Comparison of ENCODE assay signal across 8 cellular contexts in the genomic region with DNA sequence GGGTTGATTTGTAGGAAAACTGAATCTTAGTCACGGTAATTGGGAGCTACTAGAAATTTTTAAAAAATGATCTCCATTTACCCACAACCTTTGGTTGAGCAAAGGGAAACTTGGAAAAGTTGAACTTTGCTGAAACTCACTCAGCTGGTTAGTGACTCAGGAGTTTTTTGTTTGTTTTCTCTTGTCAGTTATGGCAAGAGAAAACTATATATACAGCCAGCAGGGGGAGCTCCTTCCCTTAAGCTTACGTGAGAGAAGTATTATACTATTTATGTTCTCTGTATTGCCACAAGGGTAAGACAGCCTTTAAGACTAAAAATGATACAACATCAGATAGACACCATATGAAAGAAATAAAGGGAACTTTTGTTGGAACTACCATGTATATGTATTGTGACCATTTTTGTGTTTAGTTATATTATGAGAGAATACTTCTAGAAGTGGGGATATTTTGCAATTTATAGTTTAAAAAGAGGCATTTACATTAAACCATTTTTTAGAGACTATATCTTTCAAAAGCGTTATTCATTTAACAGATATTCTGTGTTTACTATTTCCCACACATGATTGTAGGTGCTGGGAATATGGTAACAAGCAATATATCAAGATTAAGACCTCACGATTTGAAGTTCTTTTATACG. TPM values are rescaled to one million over a fixed set of nuclear protein-coding genes. Genes with fewer than 3 reads are reported as not detected.
DNase-seq lines count a peak whose midpoint lies in the region; ATAC-seq, FAIRE-seq and TF ChIP-seq lines count a peak whose summit lies in the region.

No MANE protein-coding gene starts in this region.

- H3K9me3 Mint-ChIP-seq in immature natural killer cell: no peaks in the 10 kb centered on the region

- no peaks in the 10 kb centered on the region for H3K27me3 ChIP-seq in body of pancreas

- POLR2A ChIA-PET in A549 (lab: Yijun Ruan, JAX): interaction anchor here (0.6 to 1.2 kb wide), 3 partner anchors 40 to 428 kb away, joined by 3 to 5 read pairs (median 3); no protein-coding TSS in a partner anchor

- peak; percentile 93 for TF ChIP-seq CTCF in A549 (IDR thresholded peaks at IDR 0.05)
- TF ChIP-seq CTCF in body of pancreas (IDR thresholded peaks at IDR 0.05): peak; percentile 46 to 95 (median 88)

- FAIRE-seq in A549 (lab: Jason Lieb, UNC): peak; percentile 99

- 30% methylated on average over 5 of the region's 5 CpGs for WGBS in A549 (ENCODE audit: missing lambda C conversion rate)
- 25 to 33% methylated on average over 5 of the region's 5 CpGs for WGBS in body of pancreas, 2 donors

- intact Hi-C loops in body of pancreas (cut with DNase I): no loop called here

- no peak for TF ChIP-seq EP300 in A549 (IDR thresholded peaks at IDR 0.05)

- H3K4me1 Mint-ChIP-seq in immature natural killer cell: peaks cover 0 to 3% of the 10 kb centered on the region in 2 donors

- CTCF ChIA-PET in A549 (lab: Yijun Ruan, JAX): interaction anchor here (0.8 to 5.2 kb wide), 23 partner anchors 9 to 514 kb away, joined by 3 to 33 read pairs (median 5); no protein-coding TSS in a partner anchor

- peak; percentile 74 to 81 for TF ChIP-seq RAD21 in A549 (conservative IDR thresholded peaks at IDR 0.05 in 1 of 2, IDR thresholded peaks at IDR 0.05 in 1 of 2)

- H3K27ac Mint-ChIP-seq in immature natural killer cell: no peak overlapping the region

- H3K27ac ChIP-seq in A549: peak overlapping the region; percentile 66 to 70; a peak in 5 of 6 replicates
- H3K27ac ChIP-seq in body of pancreas: peak overlapping the region in 1 of 4 donors; percentile 59

- H3K4me3 ChIP-seq in A549 (no peak overlapping the region), body of pancreas (no peak overlapping the region)

- DNase-seq in A549 (ENCODE audit: low read depth in 1 of 2, low spot score in 1 of 2): peak; percentile 91 to 96
- DNase-seq in NCI-H1436 treated with DMSO at 0.1 percent for 48 hours (lab: John Stamatoyannopoulos, UW): peak; percentile 60
- peak; percentile 49 for DNase-seq in SKM-1 treated with dmso at 0.1 percent for 144 hours (lab: John Stamatoyannopoulos, UW; ENCODE audit: unreplicated experiment)
- DNase-seq in body of pancreas: peak; percentile 65 to 92 (median 80)
- peak; percentile 54 to 68 (median 61) for DNase-seq in immature natural killer cell
- peak; percentile 46 for DNase-seq in stimulated activated CD4-positive, alpha-beta T cell treated with anti-CD3 and anti-CD28 coated beads, Interleukin-1b, Interleukin-23, amount 100 ng/mL, for 48 hours

- peak overlapping the region; percentile 55 for H3K4me2 ChIP-seq in A549

- no peak for TF ChIP-seq POLR2A in A549 (IDR thresholded peaks at IDR 0.05; ENCODE audit: low read length)
- no peak for TF ChIP-seq POLR2A in body of pancreas (IDR thresholded peaks at IDR 0.05)

- peaks cover 0 to 6% (median 0%) of the 10 kb centered on the region in 3 donors for H3K36me3 Mint-ChIP-seq in immature natural killer cell

- H3K4me1 ChIP-seq in A549 (peaks cover 24% of the 10 kb centered on the region), body of pancreas (peaks cover 11% of the 10 kb centered on the region)

- no peaks in the 10 kb centered on the region for H3K9me3 ChIP-seq in A549
- H3K9me3 ChIP-seq in body of pancreas: no peaks in the 10 kb centered on the region

- no peak overlapping the region for H3K4me3 Mint-ChIP-seq in immature natural killer cell

- peaks cover 6 to 8% (median 7%) of the 10 kb centered on the region in 3 donors for H3K27me3 Mint-ChIP-seq in immature natural killer cell (ENCODE audit: low read depth in 3 of 3)

- no peaks in the 10 kb centered on the region for H3K36me3 ChIP-seq in body of pancreas (replicated peaks in 1 of 2; ENCODE audit: insufficient read depth in 1 of 2, low read depth in 2 of 2)

- ATAC-seq in A549 (peak; percentile 89 to 95), GM18498 (IDR thresholded peaks at IDR 0.05; ENCODE audit: unreplicated experiment) (peak; percentile 72), HG02938 (IDR thresholded peaks at IDR 0.05; ENCODE audit: unreplicated experiment) (peak; percentile 77), body of pancreas (peak; percentile 94)

TF ChIP-seq in A549, 52 proteins besides CTCF, POLR2A, EP300 and RAD21:
- peak; percentile 79 for TF ChIP-seq NFE2L2 (conservative IDR thresholded peaks at IDR 0.05; ENCODE audit: low read length)
- no peak for TF ChIP-seq FOSL2 (IDR thresholded peaks at IDR 0.05)
- TF ChIP-seq FOSL2 (CRISPR knock-in tag; IDR thresholded peaks at IDR 0.05): peak; percentile 84
- peak; percentile 66 for TF ChIP-seq SMC3 (IDR thresholded peaks at IDR 0.05)
- no peak for TF ChIP-seq ATOH8 (CRISPR knock-in tag; IDR thresholded peaks at IDR 0.05; ENCODE audit: low read depth)
- TF ChIP-seq TFCP2L1 (CRISPR knock-in tag; IDR thresholded peaks at IDR 0.05): no peak
- TF ChIP-seq NR3C1 (IDR thresholded peaks at IDR 0.05): no peak
- TF ChIP-seq HEYL (CRISPR knock-in tag; IDR thresholded peaks at IDR 0.05): no peak
- no peak for TF ChIP-seq HOXB5 (CRISPR knock-in tag; IDR thresholded peaks at IDR 0.05)
- TF ChIP-seq GATA3 (IDR thresholded peaks at IDR 0.05; ENCODE audit: borderline replicate concordance): no peak
- TF ChIP-seq FOXS1 (CRISPR knock-in tag; IDR thresholded peaks at IDR 0.05): no peak
- peak; percentile 86 for TF ChIP-seq MAFK (IDR thresholded peaks at IDR 0.05; ENCODE audit: partially characterized antibody)
- TF ChIP-seq MAZ (IDR thresholded peaks at IDR 0.05; ENCODE audit: borderline replicate concordance, low read depth, low read length): no peak
- no peak for TF ChIP-seq ZFP36 (IDR thresholded peaks at IDR 0.05; ENCODE audit: borderline replicate concordance, partially characterized antibody)
- TF ChIP-seq BCL3 (IDR thresholded peaks at IDR 0.05): no peak; the same call in 2 of the 3 replicates
- TF ChIP-seq BHLHE40 (IDR thresholded peaks at IDR 0.05; ENCODE audit: low read depth, low read length): no peak
- TF ChIP-seq CEBPB (IDR thresholded peaks at IDR 0.05): 0 out of 4 replicates have a peak, but pooled peaks of 1 of the 2 experiments have one; percentile 14
- no peak for TF ChIP-seq EHMT2 (IDR thresholded peaks at IDR 0.05; ENCODE audit: low read depth)

RNA-seq across cellular contexts. Expression of gene TBC1D30, which starts 28.1 kb away (rescaled TPM):
- 3.5 and 4.4 TPM in 2 replicates for polyA plus RNA-seq in A549 (2011; rRNA removed)
- polyA plus RNA-seq in A549 (2012; cell fraction: cytosol; rRNA removed): 2.4 and 2.5 TPM in 2 replicates
- 1.9 and 2.3 TPM in 2 replicates for polyA plus RNA-seq in A549 (2012; cell fraction: nucleus; rRNA removed)
- polyA plus RNA-seq in A549 (2017; fragmentation: RNase III; extraction: RNeasy Plus Mini Kit Qiagen cat#74134 plus additional on column Dnase treatment): 0.65 to 0.85 TPM (median 0.67 TPM) in 3 replicates
- polyA minus RNA-seq in A549 (2011; rRNA and poly(A)+ RNA removed): 3.7 and 4.1 TPM in 2 replicates
- total RNA-seq in body of pancreas: 10 to 100 TPM; 68.7 to 91.0 TPM
- 1 to 10 TPM; 1.3 to 5.8 (median 1.7) TPM for polyA plus RNA-seq in immature natural killer cell

RNA-seq across cellular contexts. Expression of gene GNS, which starts 37.1 kb away (rescaled TPM):
- polyA plus RNA-seq in A549 (2011; rRNA removed): 109 and 136 TPM in 2 replicates
- 17.6 and 22.2 TPM in 2 replicates for polyA plus RNA-seq in A549 (2012; cell fraction: cytosol; rRNA removed)
- polyA plus RNA-seq in A549 (2012; cell fraction: nucleus; rRNA removed): 24.0 and 36.5 TPM in 2 replicates
- polyA plus RNA-seq in A549 (2017; fragmentation: RNase III; extraction: RNeasy Plus Mini Kit Qiagen cat#74134 plus additional on column Dnase treatment): 50.6 to 57.5 TPM (median 54.3 TPM) in 3 replicates
- polyA minus RNA-seq in A549 (2011; rRNA and poly(A)+ RNA removed): 184 and 203 TPM in 2 replicates
- 10 to 100 TPM; 29.3 to 43.1 TPM for total RNA-seq in body of pancreas
- 100 to 1,000 TPM in 2 of 3 donors, 10 to 100 TPM in 1; 64.5 to 113 (median 109) TPM for polyA plus RNA-seq in immature natural killer cell
